Comparison of ENCODE assay signal across 1 cellular context in the genomic region with DNA sequence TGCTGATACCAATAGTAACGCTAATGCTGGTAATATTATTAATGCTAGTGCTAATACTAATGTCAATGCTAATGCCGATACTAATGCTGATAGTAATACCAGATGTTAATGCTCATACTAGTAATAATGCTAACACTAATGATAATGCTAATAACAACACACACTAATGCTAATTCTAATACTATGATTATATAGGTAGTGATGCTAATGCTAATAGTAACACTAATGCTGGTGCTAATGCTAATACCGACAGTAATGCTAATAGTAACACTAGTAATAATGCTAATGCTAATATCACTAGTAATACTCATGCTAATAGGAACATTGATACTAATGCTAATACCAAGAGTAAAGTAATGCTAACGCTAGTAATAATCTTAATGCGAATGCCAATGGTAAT.
TF ChIP-seq lines count a peak whose summit lies in the region.

No MANE protein-coding gene starts in this region.

TF ChIP-seq in K562, 482 proteins besides CTCF, POLR2A, EP300 and RAD21 (continued from another document):
- TF ChIP-seq, protein P1, sequence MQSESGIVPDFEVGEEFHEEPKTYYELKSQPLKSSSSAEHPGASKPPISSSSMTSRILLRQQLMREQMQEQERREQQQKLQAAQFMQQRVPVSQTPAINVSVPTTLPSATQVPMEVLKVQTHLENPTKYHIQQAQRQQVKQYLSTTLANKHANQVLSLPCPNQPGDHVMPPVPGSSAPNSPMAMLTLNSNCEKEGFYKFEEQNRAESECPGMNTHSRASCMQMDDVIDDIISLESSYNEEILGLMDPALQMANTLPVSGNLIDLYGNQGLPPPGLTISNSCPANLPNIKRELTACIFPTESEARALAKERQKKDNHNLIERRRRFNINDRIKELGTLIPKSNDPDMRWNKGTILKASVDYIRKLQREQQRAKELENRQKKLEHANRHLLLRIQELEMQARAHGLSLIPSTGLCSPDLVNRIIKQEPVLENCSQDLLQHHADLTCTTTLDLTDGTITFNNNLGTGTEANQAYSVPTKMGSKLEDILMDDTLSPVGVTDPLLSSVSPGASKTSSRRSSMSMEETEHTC (IDR thresholded peaks at IDR 0.05) = no peak
- TF ChIP-seq, protein P2, sequence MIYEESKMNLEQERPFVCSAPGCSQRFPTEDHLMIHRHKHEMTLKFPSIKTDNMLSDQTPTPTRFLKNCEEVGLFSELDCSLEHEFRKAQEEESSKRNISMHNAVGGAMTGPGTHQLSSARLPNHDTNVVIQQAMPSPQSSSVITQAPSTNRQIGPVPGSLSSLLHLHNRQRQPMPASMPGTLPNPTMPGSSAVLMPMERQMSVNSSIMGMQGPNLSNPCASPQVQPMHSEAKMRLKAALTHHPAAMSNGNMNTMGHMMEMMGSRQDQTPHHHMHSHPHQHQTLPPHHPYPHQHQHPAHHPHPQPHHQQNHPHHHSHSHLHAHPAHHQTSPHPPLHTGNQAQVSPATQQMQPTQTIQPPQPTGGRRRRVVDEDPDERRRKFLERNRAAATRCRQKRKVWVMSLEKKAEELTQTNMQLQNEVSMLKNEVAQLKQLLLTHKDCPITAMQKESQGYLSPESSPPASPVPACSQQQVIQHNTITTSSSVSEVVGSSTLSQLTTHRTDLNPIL (CRISPR knock-in tag; IDR thresholded peaks at IDR 0.05) = no peak
- TF ChIP-seq SAFB2 (IDR thresholded peaks at IDR 0.05; ENCODE audit: borderline replicate concordance, low read depth, low read length, severe bottlenecking) = no peak
